In genomic region chr1:194196562-194196961, GRCh38 we compare ENCODE assay signal across 1 cellular context.
TF ChIP-seq lines count a peak whose summit lies in the region.

No MANE protein-coding gene starts in this region.

TF ChIP-seq in GM23338, 12 proteins besides CTCF, POLR2A, EP300 and RAD21 (continued from another document):
- no peak for TF ChIP-seq ETS1 (IDR thresholded peaks at IDR 0.05)
- no peak for TF ChIP-seq STAT1 (IDR thresholded peaks at IDR 0.05; ENCODE audit: unreplicated experiment)
- no peak for TF ChIP-seq NANOG (IDR thresholded peaks at IDR 0.05; ENCODE audit: borderline replicate concordance)
- no peak for TF ChIP-seq POLR2AphosphoS5 (IDR thresholded peaks at IDR 0.05; ENCODE audit: low read depth)
- TF ChIP-seq ZNF462 (CRISPR knock-in tag; IDR thresholded peaks at IDR 0.05), result no peak
- TF ChIP-seq CREB1 (CRISPR knock-in tag; IDR thresholded peaks at IDR 0.05; ENCODE audit: low read depth), result no peak
- TF ChIP-seq REST (IDR thresholded peaks at IDR 0.05; ENCODE audit: unreplicated experiment), result no peak
- TF ChIP-seq JUNB (IDR thresholded peaks at IDR 0.05; ENCODE audit: unreplicated experiment), result no peak
TF ChIP-seq in GM23338: peak in this region for 0.
